Comparison of ENCODE assay signal across 8 cellular contexts in the genomic region with DNA sequence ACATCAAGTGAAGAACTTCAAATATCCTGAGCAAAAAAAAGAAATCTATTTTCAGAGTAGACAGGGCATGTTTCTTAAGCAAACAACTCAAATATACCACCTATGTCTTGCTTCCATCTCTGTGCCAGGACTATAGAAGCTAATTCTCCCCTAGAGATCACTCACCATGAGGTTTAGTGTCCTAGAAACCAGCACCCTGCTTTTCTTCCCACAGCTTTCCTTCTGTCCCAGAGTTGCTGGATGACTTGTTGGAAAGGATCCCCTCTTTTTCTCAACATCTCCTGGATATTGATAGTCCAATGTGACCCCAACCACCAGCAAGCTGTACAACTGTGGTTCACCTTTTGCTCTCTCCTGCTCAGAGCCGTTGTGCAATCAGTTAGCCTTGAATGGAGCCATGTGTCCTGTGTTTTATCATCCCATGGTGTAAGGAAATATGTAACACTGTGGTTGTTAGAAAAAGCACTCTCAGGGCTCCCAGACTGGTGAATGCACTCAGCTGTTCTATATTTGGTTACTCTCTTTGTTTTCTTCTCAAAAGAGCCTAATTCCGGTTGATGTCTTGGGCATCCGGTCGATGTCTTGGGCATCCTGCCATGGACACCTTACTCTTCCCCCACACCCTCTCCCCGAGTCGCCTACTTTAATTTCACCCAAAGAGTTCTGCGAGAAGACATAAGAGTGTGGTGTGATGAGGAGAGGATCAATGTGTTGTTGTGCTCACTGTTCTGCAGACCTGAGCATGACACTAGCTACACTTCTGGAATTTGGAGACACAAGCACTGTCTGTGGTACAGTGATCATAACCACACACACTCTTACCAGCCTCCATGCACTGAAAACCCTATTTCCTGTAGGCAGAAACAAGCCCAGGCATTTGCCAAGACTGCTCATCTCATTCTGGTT. TPM values are rescaled to one million over a fixed set of nuclear protein-coding genes. Genes with fewer than 3 reads are reported as not detected.
DNase-seq lines count a peak whose midpoint lies in the region; ATAC-seq and TF ChIP-seq lines count a peak whose summit lies in the region.

No MANE protein-coding gene starts in this region.

- H3K36me3 ChIP-seq in Peyer's patch (no peaks in the 10 kb centered on the region), sigmoid colon (no peaks in the 10 kb centered on the region), WERI-Rb-1 (no peaks in the 10 kb centered on the region)

- DNase-seq in Peyer's patch (peak in 2 of 3 donors; percentile 36 to 53), choroid plexus epithelial cell (ENCODE audit: low read depth) (peak; percentile 94), sigmoid colon (peak; percentile 79), NCI-H748 (lab: John Stamatoyannopoulos, UW; ENCODE audit: unreplicated experiment) (no peak), NCI-H1092 treated with DMSO at 0.1 percent for 48 hours (lab: John Stamatoyannopoulos, UW) (no peak), islet precursor cell (no peak), WERI-Rb-1 (no peak)

- TF ChIP-seq EP300 in sigmoid colon (IDR thresholded peaks at IDR 0.05): no peak

- H3K4me3 ChIP-seq in Peyer's patch (no peak overlapping the region), choroid plexus epithelial cell (ENCODE audit: low read depth, low read length) (no peak overlapping the region), sigmoid colon (no peak overlapping the region), WERI-Rb-1 (ENCODE audit: low read depth, low read length) (no peak overlapping the region)

- TF ChIP-seq CTCF in Peyer's patch (IDR thresholded peaks at IDR 0.05): no peak
- TF ChIP-seq CTCF in choroid plexus epithelial cell (conservative IDR thresholded peaks at IDR 0.05; ENCODE audit: low read depth, low read length): no peak
- TF ChIP-seq CTCF in sigmoid colon (IDR thresholded peaks at IDR 0.05): no peak
- no peak for TF ChIP-seq CTCF in WERI-Rb-1 (IDR thresholded peaks at IDR 0.05; ENCODE audit: low read depth, low read length)

- H3K9me3 ChIP-seq in Peyer's patch (no peaks in the 10 kb centered on the region), sigmoid colon (no peaks in the 10 kb centered on the region), WERI-Rb-1 (ENCODE audit: severe bottlenecking) (no peaks in the 10 kb centered on the region)

- H3K27ac ChIP-seq in Peyer's patch (peak overlapping the region in 1 of 4 donors; percentile 53), sigmoid colon (peak overlapping the region in 2 of 4 donors; percentile 40 to 53), WERI-Rb-1 (no peak overlapping the region)

- WGBS in sigmoid colon, 2 donors: 48 to 85% methylated on average over 7 of the region's 7 CpGs

- intact Hi-C loops in sigmoid colon (cut with DNase I): loop anchor here (10.0 kb wide), 1 partner anchor 271 kb away; no protein-coding TSS in a partner anchor

- TF ChIP-seq POLR2A in Peyer's patch (IDR thresholded peaks at IDR 0.05) (no peak), sigmoid colon (IDR thresholded peaks at IDR 0.05) (no peak)

- H3K27me3 ChIP-seq in Peyer's patch: no peaks in the 10 kb centered on the region
- no peaks in the 10 kb centered on the region for H3K27me3 ChIP-seq in sigmoid colon
- no peaks in the 10 kb centered on the region for H3K27me3 ChIP-seq in WERI-Rb-1 (ENCODE audit: insufficient read depth, low read depth, severe bottlenecking)

- ATAC-seq in GM19324 (IDR thresholded peaks at IDR 0.05; ENCODE audit: low FRiP score, unreplicated experiment): peak; percentile 48

- H3K4me1 ChIP-seq in Peyer's patch (no peaks in the 10 kb centered on the region), sigmoid colon (peaks cover 0 to 28% (median 11%) of the 10 kb centered on the region in 4 donors)

RNA-seq across cellular contexts. Expression of a gene that starts 1.7 kb away (rescaled TPM):
- 1 to 10 TPM in 1 of 4 donors, under 1 TPM in 1, not detected in 2; 0.70 to 2.5 TPM for total RNA-seq in Peyer's patch
- 1 to 10 TPM in 3 of 4 donors, under 1 TPM in 1; 0.99 to 1.8 (median 1.5) TPM for total RNA-seq in sigmoid colon
- 1 to 10 TPM in 1 of 3 donors, under 1 TPM in 2; 0.23 to 2.7 (median 0.60) TPM for polyA plus RNA-seq in sigmoid colon

Comparison
In these comparisons a context has a peak if more than half of its experiments do, and no peak if none do; other contexts are left out.
1. DNase-seq: peak in Peyer's patch (2 of 3), choroid plexus epithelial cell (single experiment) and sigmoid colon (single experiment); none in NCI-H748 (single experiment), NCI-H1092 treated with DMSO at 0.1 percent for 48 hours (single experiment), islet precursor cell (single experiment) and WERI-Rb-1 (single experiment).